11 cellular contexts compared by ENCODE assay signal in genomic region chr5:150522504-150523464, GRCh38. TPM values are rescaled to one million over a fixed set of nuclear protein-coding genes. Genes with fewer than 3 reads are reported as not detected.
DNase-seq lines count a peak whose midpoint lies in the region; ATAC-seq and TF ChIP-seq lines count a peak whose summit lies in the region.
"Had no signal": no experiment of that assay in that cellular context is flagged by ENCODE, and none has a peak within 500 bp of the region (broad histone marks: within the 10 kb centered on the region; RNA-seq: fewer than 3 reads in every experiment).

No MANE protein-coding gene starts in this region.

- no peaks in the 10 kb centered on the region for H3K9me3 Mint-ChIP-seq in WTC11
- H3K9me3 Mint-ChIP-seq: central memory CD8-positive, alpha-beta T cell had no signal

- H3K9me3 ChIP-seq in HUES48 (ENCODE audit: control insufficient read depth, insufficient read depth, low read length) = no peaks in the 10 kb centered on the region
- no peaks in the 10 kb centered on the region for H3K9me3 ChIP-seq in stomach

- CTCF ChIA-PET in WTC11 (lab: Charles Lee) = interaction anchor here (0.6 to 4.8 kb wide), 11 partner anchors 9 to 73 kb away, joined by 3 to 53 read pairs (median 13); partner anchors contain the start of gene RPS14

- H3K4me3 ChIP-seq in HUES48 (ENCODE audit: low read depth, low read length) (no peak overlapping the region), stomach (no peak overlapping the region)

- intact Hi-C loops in stomach (cut with DNase I; ENCODE audit: low total_unique reads) = loop anchor here (5.0 kb wide), 1 partner anchor 60 kb away; no protein-coding TSS in a partner anchor

- H3K27ac ChIP-seq in HUES48 (ENCODE audit: low read depth, low read length) (peak overlapping the region; percentile 36), layer of hippocampus (ENCODE audit: low read depth, low read length) (peak overlapping the region; percentile 64), stomach (peak overlapping the region; percentile 20 to 52 (median 45))
- H3K27ac ChIP-seq: HL-60 had no signal

- ATAC-seq in WTC11 (no peak), HG02798 (IDR thresholded peaks at IDR 0.05; ENCODE audit: poor library complexity, unreplicated experiment) (no peak), HG03108 (IDR thresholded peaks at IDR 0.05; ENCODE audit: unreplicated experiment) (no peak), GM21526 (IDR thresholded peaks at IDR 0.05; ENCODE audit: low FRiP score, unreplicated experiment) (no peak)

- no peak for TF ChIP-seq POLR2A in stomach (IDR thresholded peaks at IDR 0.05)

- no peak overlapping the region for H3K9ac ChIP-seq in HUES48 (ENCODE audit: low read depth, low read length)

- TF ChIP-seq CTCF in WTC11 (IDR thresholded peaks at IDR 0.05) = no peak
- TF ChIP-seq CTCF in stomach (IDR thresholded peaks at IDR 0.05) = no peak

- DNase-seq in WTC11 (ENCODE audit: low spot score) = no peak
- DNase-seq in stomach = no peak
- DNase-seq in activated CD4-positive, CD25-positive, alpha-beta regulatory T cell treated with anti-CD3 and anti-CD28 coated beads, Interleukin-2, amount 50 U/mL, for 72 hours = no peak
- DNase-seq: activated T-cell treated with anti-CD3 and anti-CD28 coated beads for 4 hours had no signal

- H3K4me3 Mint-ChIP-seq in WTC11 = no peak overlapping the region
- H3K4me3 Mint-ChIP-seq: central memory CD8-positive, alpha-beta T cell had no signal

- peaks cover 48% of the 10 kb centered on the region for H3K4me1 Mint-ChIP-seq in WTC11

- H3K27ac Mint-ChIP-seq in WTC11 = peak overlapping the region; percentile 96

- peaks cover 34% of the 10 kb centered on the region for H3K4me1 ChIP-seq in HUES48 (ENCODE audit: control insufficient read depth, insufficient read depth, low read length)
- H3K4me1 ChIP-seq in stomach = peaks cover 43 to 96% (median 70%) of the 10 kb centered on the region in 4 donors

- 55 to 63% (median 59%) methylated on average over 18 of the region's 18 CpGs for WGBS in stomach, 5 donors

- no peaks in the 10 kb centered on the region; the same call in 1 of the 2 replicates for H3K36me3 Mint-ChIP-seq in WTC11

- POLR2A ChIA-PET in WTC11 (lab: Charles Lee) = no interaction called here

- no peaks in the 10 kb centered on the region for H3K27me3 Mint-ChIP-seq in WTC11 (ENCODE audit: low read depth)
- H3K27me3 Mint-ChIP-seq: central memory CD8-positive, alpha-beta T cell had no signal

- H3K27me3 ChIP-seq in HUES48 (ENCODE audit: control insufficient read depth, insufficient read depth, low read length) (no peaks in the 10 kb centered on the region), layer of hippocampus (ENCODE audit: control insufficient read depth, insufficient read depth, low read length) (no peaks in the 10 kb centered on the region), stomach (no peaks in the 10 kb centered on the region)

- peaks cover 16% of the 10 kb centered on the region for H3K36me3 ChIP-seq in HUES48 (ENCODE audit: control insufficient read depth, insufficient read depth, low read length)
- H3K36me3 ChIP-seq in stomach = peaks cover 10 to 33% (median 16%) of the 10 kb centered on the region in 4 donors

- TF ChIP-seq EP300 in stomach (IDR thresholded peaks at IDR 0.05) = no peak

TF ChIP-seq in WTC11, 78 proteins besides CTCF, POLR2A, EP300 and RAD21:
- TF ChIP-seq CBFB (CRISPR knock-in tag; IDR thresholded peaks at IDR 0.05; ENCODE audit: low read depth) (no peak), GABPB1 (CRISPR knock-in tag; IDR thresholded peaks at IDR 0.05) (0 out of 2 replicates have a peak, but pooled peaks have one; percentile 34)

RNA-seq across cellular contexts. Expression of gene NDST1, which starts 14.9 kb away (rescaled TPM):
- 58.1 to 69.9 TPM (median 61.5 TPM) in 3 replicates for total RNA-seq in WTC11 (2021)
- total RNA-seq in stomach = 10 to 100 TPM; 14.2 to 32.9 (median 21.6) TPM
- 10 to 100 TPM in 1 of 3 donors, 1 to 10 TPM in 2; 6.4 to 15.3 (median 7.2) TPM for polyA plus RNA-seq in stomach
